Comparison of ENCODE assay signal across 23 cellular contexts in the genomic region with DNA sequence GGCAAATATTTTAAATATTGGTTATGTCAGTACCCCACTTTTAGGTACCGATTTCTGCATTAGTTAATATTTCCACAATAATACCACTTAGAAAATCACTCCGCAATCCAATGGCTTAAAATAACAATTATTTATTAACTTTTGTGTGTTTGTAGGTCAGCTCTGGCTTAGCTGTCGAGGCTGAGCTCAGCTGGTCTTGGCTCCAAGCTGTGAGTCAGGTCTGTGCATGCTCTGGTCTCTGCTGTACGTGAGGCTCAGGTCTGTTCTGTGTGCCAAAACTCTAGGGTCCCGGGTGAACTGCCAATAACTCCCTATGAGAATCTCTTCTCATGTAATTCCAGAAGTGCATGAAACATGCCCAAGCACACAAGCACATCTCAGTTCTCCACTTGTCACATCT.
A peak's percentile ranks its signal among the peaks of the same experiment; 100 is the strongest.
DNase-seq lines count a peak whose midpoint lies in the region; ATAC-seq, FAIRE-seq and TF ChIP-seq lines count a peak whose summit lies in the region.
"Had no signal": no experiment of that assay in that cellular context is flagged by ENCODE, and none has a peak within 500 bp of the region (broad histone marks: within the 10 kb centered on the region; RNA-seq: fewer than 3 reads in every experiment).

No MANE protein-coding gene starts in this region.

- intact Hi-C loops in spleen (cut with DNase I; ENCODE audit: low total_unique reads) = no loop called here

- ATAC-seq in GM18870 (IDR thresholded peaks at IDR 0.05; ENCODE audit: unreplicated experiment) = no peak
- ATAC-seq: HCT116, lower lobe of right lung, PC-3 had no signal

- TF ChIP-seq POLR2A in GM12891 (IDR thresholded peaks at IDR 0.05; ENCODE audit: low read depth, low read length) = no peak
- TF ChIP-seq POLR2A in spleen (IDR thresholded peaks at IDR 0.05) = no peak

- no peak overlapping the region for H2BK5ac ChIP-seq in mesenchymal stem cell (ENCODE audit: low read depth, low read length, poor library complexity, severe bottlenecking)

- H3K36me3 ChIP-seq in mesenchymal stem cell (ENCODE audit: control insufficient read depth in 1 of 2, insufficient read depth in 2 of 2, low read depth in 1 of 2, low read length in 2 of 2) (no peaks in the 10 kb centered on the region), spleen (no peaks in the 10 kb centered on the region)
- H3K36me3 ChIP-seq: lower lobe of right lung, upper lobe of left lung had no signal

- H3K14ac ChIP-seq in mesenchymal stem cell (ENCODE audit: low read length in 2 of 2) = no peak overlapping the region

- in situ Hi-C loops in Caki2 (cut with HindIII; ENCODE audit: low pct_unique_long_range_greater_than_20kb, low sequenced_read_pairs) = no loop called here

- H3K79me1 ChIP-seq in mesenchymal stem cell (replicated peaks; ENCODE audit: low read length, poor library complexity, severe bottlenecking) = no peaks in the 10 kb centered on the region

- H2BK15ac ChIP-seq in mesenchymal stem cell (ENCODE audit: low read depth, poor library complexity, severe bottlenecking) = no peak overlapping the region

- peaks cover 14% of the 10 kb centered on the region for H3K9me3 ChIP-seq in mesenchymal stem cell (ENCODE audit: control insufficient read depth, low read length)
- H3K9me3 ChIP-seq in spleen = peaks cover 0 to 19% (median 11%) of the 10 kb centered on the region in 8 donors

- H3K4me3 ChIP-seq in epithelial cell of esophagus (ENCODE audit: low read length) (no peak overlapping the region), mesenchymal stem cell (ENCODE audit: insufficient read depth in 1 of 2, low read depth in 1 of 2, low read length in 2 of 2) (no peak overlapping the region), spleen (no peak overlapping the region)
- H3K4me3 ChIP-seq: lower lobe of right lung, upper lobe of left lung had no signal

- no peak overlapping the region for H2AK5ac ChIP-seq in mesenchymal stem cell (ENCODE audit: low read length, severe bottlenecking)

- no peak overlapping the region for H2BK12ac ChIP-seq in mesenchymal stem cell (ENCODE audit: low read length in 2 of 2)

- no peak overlapping the region for H2BK120ac ChIP-seq in mesenchymal stem cell (ENCODE audit: low read depth, low read length)

- H3K27me3 ChIP-seq in mesenchymal stem cell (ENCODE audit: control insufficient read depth in 1 of 2, insufficient read depth in 1 of 2, low read length in 2 of 2) (no peaks in the 10 kb centered on the region), spleen (replicated peaks in 1 of 7) (no peaks in the 10 kb centered on the region)
- H3K27me3 ChIP-seq: upper lobe of left lung had no signal

- H3K4me2 ChIP-seq in mesenchymal stem cell (ENCODE audit: low read length, poor library complexity, severe bottlenecking) = peak overlapping the region; percentile 56

- H4K8ac ChIP-seq in mesenchymal stem cell (ENCODE audit: low read length) = peak overlapping the region; percentile 38

- H2AFZ ChIP-seq in mesenchymal stem cell (ENCODE audit: low read depth, low read length) = no peak overlapping the region

- H3K27ac ChIP-seq in mesenchymal stem cell (ENCODE audit: low read length, poor library complexity, severe bottlenecking) (peak overlapping the region; percentile 90), spleen (no peak overlapping the region)
- H3K27ac ChIP-seq: epithelial cell of prostate, lower lobe of right lung, upper lobe of left lung had no signal

- no peak overlapping the region for H3K18ac ChIP-seq in mesenchymal stem cell (ENCODE audit: low read depth in 1 of 2, low read length in 2 of 2)

- no peak overlapping the region for H3K23ac ChIP-seq in mesenchymal stem cell (ENCODE audit: low read length in 2 of 2)

- WGBS in mesenchymal stem cell = 85% methylated on average over 3 of the region's 5 CpGs
- 84 to 93% (median 86%) methylated on average over 5 of the region's 5 CpGs for WGBS in spleen, 5 donors

- no peak overlapping the region for H3K4ac ChIP-seq in mesenchymal stem cell (ENCODE audit: low read depth in 1 of 2, low read length in 2 of 2)

- TF ChIP-seq CTCF in epithelial cell of esophagus (IDR thresholded peaks at IDR 0.05; ENCODE audit: insufficient read depth, low read depth, low read length, missing control alignments) (no peak), spleen (IDR thresholded peaks at IDR 0.05 in 8 of 11, conservative IDR thresholded peaks at IDR 0.05 in 3 of 11) (no peak)

- no peak overlapping the region for H4K91ac ChIP-seq in mesenchymal stem cell (ENCODE audit: low read length)

- DNase-seq in Caki2 (ENCODE audit: low read depth) (peak; percentile 61), NCI-H446 treated with DMSO at 0.1 percent for 48 hours (lab: John Stamatoyannopoulos, UW) (peak; percentile 88), epithelial cell of esophagus (ENCODE audit: low read depth) (peak; percentile 65), mesenchymal stem cell (no peak), GM12891 (ENCODE audit: insufficient read length, low spot score) (no peak), spleen (no peak), EL (no peak)
- DNase-seq: activated CD4-positive, alpha-beta memory T cell treated with anti-CD3 and anti-CD28 coated beads for 36 hours; activated CD4-positive, CD25-positive, alpha-beta regulatory T cell; activated effector memory CD4-positive, alpha-beta T cell treated with Interleukin-2 at 50 U/mL for 16 hours; activated naive CD8-positive, alpha-beta T cell treated with anti-CD3 and anti-CD28 coated beads, Interleukin-2, amount 10 ng/mL, durations not matched to agents 7 days and 5 days; hippocampal formation; lower lobe of right lung; NCI-H1092; NCI-H2029 treated with DMSO at 0.1 percent for 48 hours; PC-3; Right ventricle myocardium superior; upper lobe of left lung had no signal

- FAIRE-seq in GM12891 (lab: Jason Lieb, UNC) = no peak
- FAIRE-seq: astrocyte, GM12892 had no signal

- no peaks in the 10 kb centered on the region for H3K4me1 ChIP-seq in mesenchymal stem cell (ENCODE audit: control insufficient read depth, insufficient read depth, low read depth, low read length)
- no peaks in the 10 kb centered on the region for H3K4me1 ChIP-seq in spleen

- no peak overlapping the region for H3K9ac ChIP-seq in mesenchymal stem cell (ENCODE audit: low read length)

TF ChIP-seq in GM12891, 5 proteins besides CTCF, POLR2A, EP300 and RAD21:
- TF ChIP-seq PAX5 (IDR thresholded peaks at IDR 0.05; ENCODE audit: insufficient read depth, low read length, severe bottlenecking) = no peak
- no peak for TF ChIP-seq POLR2AphosphoS5 (IDR thresholded peaks at IDR 0.05; ENCODE audit: low read depth, low read length)
- no peak for TF ChIP-seq SPI1 (IDR thresholded peaks at IDR 0.05; ENCODE audit: low read depth, low read length)
- no peak for TF ChIP-seq POU2F2 (IDR thresholded peaks at IDR 0.05; ENCODE audit: low read depth, low read length)
- TF ChIP-seq TAF1 (IDR thresholded peaks at IDR 0.05; ENCODE audit: low read depth, low read length) = no peak
TF ChIP-seq in GM12891: peak in this region for 0.

Comparison
In these comparisons a context has a peak if more than half of its experiments do, and no peak if none do; other contexts are left out.
1. DNase-seq: peak in Caki2 (single experiment), NCI-H446 treated with DMSO at 0.1 percent for 48 hours (single experiment) and epithelial cell of esophagus (single experiment); none in mesenchymal stem cell (single experiment), GM12891 (single experiment), spleen (single experiment) and EL (single experiment).